In genomic region chr11:64874841-64875240, GRCh38 we compare ENCODE assay signal across 10 cellular contexts. TPM values are rescaled to one million over a fixed set of nuclear protein-coding genes. Genes with fewer than 3 reads are reported as not detected.
DNase-seq lines count a peak whose midpoint lies in the region; ATAC-seq, FAIRE-seq and TF ChIP-seq lines count a peak whose summit lies in the region.
"Had no signal": no experiment of that assay in that cellular context is flagged by ENCODE, and none has a peak within 500 bp of the region (broad histone marks: within the 10 kb centered on the region; RNA-seq: fewer than 3 reads in every experiment).

No MANE protein-coding gene starts in this region.

- H3K27ac Mint-ChIP-seq in astrocyte (ENCODE audit: unreplicated experiment): no peak overlapping the region
- H3K27ac Mint-ChIP-seq in mesothelial cell of epicardium: peak overlapping the region; percentile 99

- H3K36me3 Mint-ChIP-seq in activated T-cell treated with anti-CD3 and anti-CD28 coated beads, Interleukin-2, amount 50 U/mL, for 4 hours (ENCODE audit: insufficient read depth): peaks cover 27% of the 10 kb centered on the region
- H3K36me3 Mint-ChIP-seq in astrocyte (ENCODE audit: low read depth, unreplicated experiment): peaks cover 25% of the 10 kb centered on the region
- H3K36me3 Mint-ChIP-seq in mesothelial cell of epicardium: peaks cover 9% of the 10 kb centered on the region

- H3K27ac ChIP-seq in astrocyte (ENCODE audit: low read depth, low read length) (no peak overlapping the region), temporal lobe (ENCODE audit: low read depth, low read length) (peak overlapping the region; percentile 86)

- no peak for DNase-seq in activated T-cell treated with anti-CD3 and anti-CD28 coated beads, Interleukin-2, amount 50 U/mL, for 4 hours
- no peak for DNase-seq in activated T-cell treated with anti-CD3 and anti-CD28 coated beads, Interleukin-2, amount 50 U/mL, for 1 hour
- DNase-seq in astrocyte (ENCODE audit: low read depth) (no peak), mesothelial cell of epicardium (ENCODE audit: low spot score in 2 of 2, unreplicated experiment in 2 of 2) (no peak), DMS53 (lab: John Stamatoyannopoulos, UW) (no peak), SHP77 treated with DMSO at 0.1 percent for 48 hours (lab: John Stamatoyannopoulos, UW) (no peak), posterior vena cava (ENCODE audit: low spot score) (no peak)
- DNase-seq: KBM-7 had no signal

- no peaks in the 10 kb centered on the region for H3K27me3 Mint-ChIP-seq in activated T-cell treated with anti-CD3 and anti-CD28 coated beads, Interleukin-2, amount 50 U/mL, for 4 hours (ENCODE audit: low read depth)
- H3K27me3 Mint-ChIP-seq in astrocyte (ENCODE audit: low read depth, unreplicated experiment): no peaks in the 10 kb centered on the region
- no peaks in the 10 kb centered on the region for H3K27me3 Mint-ChIP-seq in mesothelial cell of epicardium (ENCODE audit: low read depth)

- intact Hi-C loops in posterior vena cava (cut with DNase I): no loop called here

- no peak for TF ChIP-seq CTCF in astrocyte (IDR thresholded peaks at IDR 0.05; ENCODE audit: insufficient read depth, low read depth, low read length)
- no peak for TF ChIP-seq CTCF in mesothelial cell of epicardium (IDR thresholded peaks at IDR 0.05; ENCODE audit: unreplicated experiment)

- no peaks in the 10 kb centered on the region for H3K9me3 Mint-ChIP-seq in activated T-cell treated with anti-CD3 and anti-CD28 coated beads, Interleukin-2, amount 50 U/mL, for 4 hours
- H3K9me3 Mint-ChIP-seq in astrocyte (ENCODE audit: unreplicated experiment) (no peaks in the 10 kb centered on the region), mesothelial cell of epicardium (no peaks in the 10 kb centered on the region)

- H3K4me3 Mint-ChIP-seq in activated T-cell treated with anti-CD3 and anti-CD28 coated beads, Interleukin-2, amount 50 U/mL, for 4 hours: peak overlapping the region; percentile 91
- H3K4me3 Mint-ChIP-seq in astrocyte (ENCODE audit: unreplicated experiment) (peak overlapping the region; percentile 98), mesothelial cell of epicardium (peak overlapping the region; percentile 8)

- no peaks in the 10 kb centered on the region for H3K9me3 ChIP-seq in astrocyte (ENCODE audit: insufficient read depth, low read depth, low read length)

- H3K4me2 ChIP-seq in astrocyte (ENCODE audit: low read length): peak overlapping the region; percentile 98

- peaks cover 15% of the 10 kb centered on the region for H3K36me3 ChIP-seq in astrocyte (ENCODE audit: insufficient read depth, low read length)

- H3K9ac ChIP-seq in astrocyte (ENCODE audit: low read length): peak overlapping the region; percentile 92

- H2AFZ ChIP-seq in astrocyte (ENCODE audit: low read depth, low read length): no peak overlapping the region

- peaks cover 50% of the 10 kb centered on the region for H3K4me1 ChIP-seq in astrocyte (ENCODE audit: insufficient read depth, low read length)

- H3K4me3 ChIP-seq in astrocyte (ENCODE audit: insufficient read depth, low read depth, low read length): peak overlapping the region; percentile 9

- FAIRE-seq in astrocyte (lab: Jason Lieb, UNC): no peak

- no peak for ATAC-seq in activated T-cell treated with anti-CD3 and anti-CD28 coated beads, Interleukin-2, amount 50 U/mL, for 4 hours

- no peaks in the 10 kb centered on the region for H3K27me3 ChIP-seq in astrocyte (ENCODE audit: insufficient read depth, low read length)

- H4K20me1 ChIP-seq in astrocyte (ENCODE audit: insufficient read depth, low read length): peaks cover 79% of the 10 kb centered on the region

- peaks cover 77% of the 10 kb centered on the region for H3K4me1 Mint-ChIP-seq in activated T-cell treated with anti-CD3 and anti-CD28 coated beads, Interleukin-2, amount 50 U/mL, for 4 hours (ENCODE audit: low read depth)
- H3K4me1 Mint-ChIP-seq in astrocyte (ENCODE audit: low read depth, unreplicated experiment) (peaks cover 37% of the 10 kb centered on the region), mesothelial cell of epicardium (peaks cover 54% of the 10 kb centered on the region)

- peaks cover 78% of the 10 kb centered on the region for H3K79me2 ChIP-seq in astrocyte (ENCODE audit: insufficient read depth, low read length)

RNA-seq across cellular contexts. Expression of gene EHD1, which starts 3.6 kb away (rescaled TPM):
- total RNA-seq in activated T-cell treated with anti-CD3 and anti-CD28 coated beads, Interleukin-2, amount 50 U/mL, for 4 hours: 100 to 1,000 TPM in 2 of 3 donors, 10 to 100 TPM in 1; 86.3 to 121 (median 108) TPM
- total RNA-seq in astrocyte: 182 and 201 TPM in 2 replicates
- 84.9 to 94.5 TPM (median 86.8 TPM) in 3 replicates for total RNA-seq in mesothelial cell of epicardium
- total RNA-seq in temporal lobe: 17.7 TPM
- 100 to 1,000 TPM; 135 to 164 TPM for total RNA-seq in posterior vena cava

RNA-seq across cellular contexts. Expression of gene CDC42BPG, which starts 30.4 kb away (rescaled TPM):
- total RNA-seq in activated T-cell treated with anti-CD3 and anti-CD28 coated beads, Interleukin-2, amount 50 U/mL, for 4 hours: under 1 TPM; 0.13 to 0.33 (median 0.18) TPM
- total RNA-seq in astrocyte (2.0 and 4.6 TPM in 2 replicates), mesothelial cell of epicardium (24.6 to 30.1 TPM (median 25.0 TPM) in 3 replicates), temporal lobe (0.25 TPM), posterior vena cava (under 1 TPM; 0.37 to 0.38 TPM)
- total RNA-seq: RPMI7951 had no signal

RNA-seq across cellular contexts. Expression of gene ATG2A, which starts 42.2 kb away (rescaled TPM):
- 10 to 100 TPM; 20.6 to 24.1 (median 21.7) TPM for total RNA-seq in activated T-cell treated with anti-CD3 and anti-CD28 coated beads, Interleukin-2, amount 50 U/mL, for 4 hours
- total RNA-seq in astrocyte (21.4 and 21.8 TPM in 2 replicates), mesothelial cell of epicardium (29.8 to 32.9 TPM (median 31.7 TPM) in 3 replicates), temporal lobe (5.7 TPM), posterior vena cava (10 to 100 TPM; 12.3 to 14.9 TPM)

RNA-seq across cellular contexts. Expression of gene PPP2R5B, which starts 49.6 kb away (rescaled TPM):
- total RNA-seq in activated T-cell treated with anti-CD3 and anti-CD28 coated beads, Interleukin-2, amount 50 U/mL, for 4 hours: 1 to 10 TPM; 6.9 to 8.2 (median 7.9) TPM
- total RNA-seq in astrocyte (22.5 and 24.1 TPM in 2 replicates), mesothelial cell of epicardium (12.3 to 14.4 TPM (median 13.5 TPM) in 3 replicates), temporal lobe (26.6 TPM), posterior vena cava (10 to 100 TPM; 17.5 to 30.7 TPM)

Comparison
In these comparisons a context has a peak if more than half of its experiments do, and no peak if none do; other contexts are left out.
1. H3K4me3 Mint-ChIP-seq: peak in every context shown above with its lines; median percentile 98 in astrocyte; 91 in activated T-cell treated with anti-CD3 and anti-CD28 coated beads, Interleukin-2, amount 50 U/mL, for 4 hours; 8 in mesothelial cell of epicardium.